26 cellular contexts compared by ENCODE assay signal in genomic region chr2:220502539-220502938, GRCh38.
"Had no signal": no experiment of that assay in that cellular context is flagged by ENCODE, and none has a peak within 500 bp of the region (broad histone marks: within the 10 kb centered on the region; RNA-seq: fewer than 3 reads in every experiment).

No MANE protein-coding gene starts in this region.

- DNase-seq: stimulated activated CD4-positive, alpha-beta T cell treated with anti-CD3 and anti-CD28 coated beads, Interleukin-2, amount 100 ng/mL, for 48 hours; stimulated activated CD4-positive, alpha-beta T cell treated with anti-CD3 and anti-CD28 coated beads, Interleukin-4, amount 100 ng/mL, for 1 hour; stimulated activated CD4-positive, alpha-beta T cell treated with anti-CD3 and anti-CD28 coated beads, Interleukin-4, amount 100 ng/mL, for 24 hours; stimulated activated CD4-positive, alpha-beta T cell treated with anti-CD3 and anti-CD28 coated beads, Interleukin-4, amount 100 ng/mL, for 4 hours; stimulated activated CD8-positive, alpha-beta memory T cell treated with anti-CD3 and anti-CD28 coated beads, Interleukin-4, amount 100 ng/mL, for 48 hours; stimulated activated naive B cell treated with anti-CD40 and anti-IgM and Interleukin-4, amounts not matched to agents 10 μg/mL and 1 μg/mL and 100 μg/mL, for 72 hours; stimulated activated naive CD4-positive, alpha-beta T cell; stimulated activated naive CD4-positive, alpha-beta T cell treated with Interleukin-2 at 50 U/mL for 16 hours; stimulated activated naive CD8-positive, alpha-beta T cell treated with anti-CD3 and anti-CD28 coated beads, Interleukin-15, amount 100 ng/mL, for 72 hours; stimulated activated naive CD8-positive, alpha-beta T cell treated with anti-CD3 and anti-CD28 coated beads, Interleukin-15, Interleukin-2, amounts not matched to agents 100 U/mL and 50 U/mL, for 24 hours; stomach; substantia nigra; testis; thyroid gland; tibial artery; transverse colon; trophoblast cell; upper lobe of left lung; upper lobe of right lung; uterus had no signal

- H3K36me3 ChIP-seq: stomach, suprapubic skin, thoracic aorta, thyroid gland, tibial artery, tibial nerve, transverse colon, upper lobe of left lung, upper lobe of right lung, uterus, vagina had no signal

- H3K27me3 ChIP-seq: stomach, suprapubic skin, testis, thyroid gland, tibial artery, tibial nerve, transverse colon, upper lobe of left lung, upper lobe of right lung, uterus, vagina had no signal

- H3K9me3 ChIP-seq: suprapubic skin, testis, thoracic aorta, thyroid gland, transverse colon, upper lobe of left lung, upper lobe of right lung, uterus, vagina had no signal

- H3K4me3 ChIP-seq: stomach, suprapubic skin, testis, thoracic aorta, thyroid gland, tibial artery, tibial nerve, transverse colon, upper lobe of left lung, upper lobe of right lung, uterus, vagina had no signal

- H3K27ac ChIP-seq: stomach, suprapubic skin, testis, thoracic aorta, thyroid gland, tibial artery, tibial nerve, transverse colon, upper lobe of left lung, upper lobe of right lung, uterus, vagina had no signal

- H3K4me1 ChIP-seq: stomach, testis, tibial artery, tibial nerve, transverse colon, upper lobe of right lung, uterus, vagina had no signal

- ATAC-seq: stimulated activated effector memory CD8-positive, alpha-beta T cell treated with anti-CD3 and anti-CD28 coated beads, Interleukin-12 subunit alpha, Interleukin-12 subunit beta, amount 100 ng/mL, for 72 hours; stimulated activated memory B cell treated with anti-CD40 and anti-IgM and Interleukin-4, amounts not matched to agents 10 μg/mL and 1 μg/mL and 100 μg/mL, for 72 hours; stimulated activated naive B cell treated with anti-CD40 and anti-IgM and Interleukin-4, amounts not matched to agents 10 μg/mL and 1 μg/mL and 100 μg/mL, for 72 hours; stimulated activated naive CD8-positive, alpha-beta T cell treated with anti-CD3 and anti-CD28 coated beads, Interleukin-15, amount 100 ng/mL, for 72 hours; stimulated activated naive CD8-positive, alpha-beta T cell treated with anti-CD3 and anti-CD28 coated beads, Interleukin-15, Interleukin-2, amounts not matched to agents 100 U/mL and 50 U/mL, for 24 hours; upper lobe of right lung had no signal
